In the genomic region with DNA sequence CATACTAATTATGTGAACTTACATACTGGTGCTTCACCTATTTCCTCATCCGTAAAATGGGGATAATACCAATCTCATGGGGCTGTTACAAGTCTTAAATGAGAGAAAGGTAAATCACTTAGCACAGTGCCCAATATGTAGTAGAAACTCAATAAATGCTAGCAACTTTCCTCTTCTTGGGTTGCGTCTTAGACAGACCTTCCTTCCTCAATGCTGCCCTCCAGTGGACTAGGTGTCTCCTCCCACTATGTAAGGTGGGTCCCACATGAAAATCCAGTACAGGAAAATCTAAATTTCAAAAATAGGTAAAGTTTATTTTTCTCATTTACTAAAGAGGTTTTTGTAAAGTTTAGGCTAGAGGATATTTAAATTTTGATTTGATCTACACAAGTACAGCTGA, we compare ENCODE assay signal across 8 cellular contexts. TPM values are rescaled to one million over a fixed set of nuclear protein-coding genes. Genes with fewer than 3 reads are reported as not detected.
A peak's percentile ranks its signal among the peaks of the same experiment; 100 is the strongest.
DNase-seq lines count a peak whose midpoint lies in the region; ATAC-seq and TF ChIP-seq lines count a peak whose summit lies in the region.

No MANE protein-coding gene starts in this region.

- TF ChIP-seq CTCF in body of pancreas (IDR thresholded peaks at IDR 0.05) (peak in 4 of 7 experiments; percentile 17 to 33 (median 22)), omental fat pad (IDR thresholded peaks at IDR 0.05) (no peak)

- H3K4me1 Mint-ChIP-seq in activated CD8-positive, alpha-beta memory T cell treated with anti-CD3 and anti-CD28 coated beads, Interleukin-2, amount 10 ng/mL, durations not matched to agents 7 days and 5 days: peaks cover 17% of the 10 kb centered on the region
- peaks cover 5% of the 10 kb centered on the region for H3K4me1 Mint-ChIP-seq in memory B cell

- H3K4me3 Mint-ChIP-seq in activated CD8-positive, alpha-beta memory T cell treated with anti-CD3 and anti-CD28 coated beads, Interleukin-2, amount 10 ng/mL, durations not matched to agents 7 days and 5 days: peak overlapping the region; percentile 53
- no peak overlapping the region for H3K4me3 Mint-ChIP-seq in memory B cell

- peaks cover 9% of the 10 kb centered on the region for H3K36me3 Mint-ChIP-seq in activated CD8-positive, alpha-beta memory T cell treated with anti-CD3 and anti-CD28 coated beads, Interleukin-2, amount 10 ng/mL, durations not matched to agents 7 days and 5 days
- peaks cover 5% of the 10 kb centered on the region for H3K36me3 Mint-ChIP-seq in memory B cell

- H3K9me3 ChIP-seq in body of pancreas: no peaks in the 10 kb centered on the region
- no peaks in the 10 kb centered on the region for H3K9me3 ChIP-seq in aorta (ENCODE audit: control insufficient read depth, low read length)

- no peaks in the 10 kb centered on the region for H3K36me3 ChIP-seq in body of pancreas (replicated peaks in 1 of 2; ENCODE audit: insufficient read depth in 1 of 2, low read depth in 2 of 2)
- peaks cover 0 to 2% of the 10 kb centered on the region in 2 donors for H3K36me3 ChIP-seq in aorta (ENCODE audit: control insufficient read depth in 1 of 2, insufficient read depth in 2 of 2, low read length in 1 of 2)

- H3K4me1 ChIP-seq in body of pancreas (no peaks in the 10 kb centered on the region), aorta (ENCODE audit: control insufficient read depth in 1 of 2, insufficient read depth in 2 of 2, low read length in 2 of 2) (no peaks in the 10 kb centered on the region)

- H3K4me3 ChIP-seq in body of pancreas (no peak overlapping the region), aorta (ENCODE audit: low read length in 2 of 2) (no peak overlapping the region)

- no peaks in the 10 kb centered on the region for H3K27me3 Mint-ChIP-seq in activated CD8-positive, alpha-beta memory T cell treated with anti-CD3 and anti-CD28 coated beads, Interleukin-2, amount 10 ng/mL, durations not matched to agents 7 days and 5 days
- no peaks in the 10 kb centered on the region for H3K27me3 Mint-ChIP-seq in memory B cell

- no peaks in the 10 kb centered on the region for H3K9me3 Mint-ChIP-seq in activated CD8-positive, alpha-beta memory T cell treated with anti-CD3 and anti-CD28 coated beads, Interleukin-2, amount 10 ng/mL, durations not matched to agents 7 days and 5 days (ENCODE audit: low read depth)
- no peaks in the 10 kb centered on the region for H3K9me3 Mint-ChIP-seq in memory B cell

- WGBS in body of pancreas, 2 donors: 73 to 88% methylated on average over 2 of the region's 2 CpGs
- WGBS in aorta, 2 donors: 65 to 90% methylated on average over 2 of the region's 2 CpGs

- H3K27ac ChIP-seq in body of pancreas (no peak overlapping the region), aorta (ENCODE audit: low read depth in 1 of 2, low read length in 2 of 2) (no peak overlapping the region)

- peak; percentile 67 for DNase-seq in activated CD8-positive, alpha-beta memory T cell treated with anti-CD3 and anti-CD28 coated beads, Interleukin-2, amount 10 ng/mL, durations not matched to agents 7 days and 5 days
- no peak for DNase-seq in activated CD8-positive, alpha-beta memory T cell treated with anti-CD3 and anti-CD28 coated beads, Interleukin-2, amount 50 U/mL, for 48 hours
- peak in 2 of 4 donors; percentile 22 to 23 for DNase-seq in body of pancreas
- peak; percentile 55 for DNase-seq in memory B cell (ENCODE audit: low spot score in 2 of 2)
- peak in 1 of 2 donors; percentile 59 for DNase-seq in aorta
- no peak for DNase-seq in omental fat pad (ENCODE audit: low spot score)

- no peak for TF ChIP-seq POLR2A in body of pancreas (IDR thresholded peaks at IDR 0.05)

- CTCF ChIA-PET in activated CD8-positive, alpha-beta memory T cell treated with anti-CD3 and anti-CD28 coated beads, Interleukin-2, amount 10 ng/mL, durations not matched to agents 7 days and 5 days (lab: Charles Lee): interaction anchor here (0.9 to 3.7 kb wide), 26 partner anchors 9 to 214 kb away, joined by 3 to 19 read pairs (median 4); no protein-coding TSS in a partner anchor

- H3K27me3 ChIP-seq in body of pancreas (no peaks in the 10 kb centered on the region), aorta (ENCODE audit: control insufficient read depth in 1 of 2, insufficient read depth in 2 of 2, low read length in 1 of 2) (no peaks in the 10 kb centered on the region)

- intact Hi-C loops in body of pancreas (cut with DNase I): no loop called here
- intact Hi-C loops in aorta (cut with DNase I): loop anchor here in 1 of 2 donors (10.0 kb wide), 1 partner anchor 78 kb away; no protein-coding TSS in a partner anchor

- H3K27ac Mint-ChIP-seq in activated CD8-positive, alpha-beta memory T cell treated with anti-CD3 and anti-CD28 coated beads, Interleukin-2, amount 10 ng/mL, durations not matched to agents 7 days and 5 days: peak overlapping the region; percentile 91
- no peak overlapping the region for H3K27ac Mint-ChIP-seq in memory B cell

- ATAC-seq in activated CD8-positive, alpha-beta memory T cell treated with anti-CD3 and anti-CD28 coated beads, Interleukin-2, amount 10 ng/mL, durations not matched to agents 7 days and 5 days: peak; percentile 97
- ATAC-seq in HG03354 (IDR thresholded peaks at IDR 0.05; ENCODE audit: poor library complexity, severe bottlenecking, unreplicated experiment): peak; percentile 60
- ATAC-seq in SK-N-SH treated with all-trans-retinoic acid at 6 μM for 48 hours: peak; percentile 85
- ATAC-seq in body of pancreas: no peak
- ATAC-seq in memory B cell (ENCODE audit: low read depth): peak; percentile 80
- ATAC-seq in aorta (ENCODE audit: low FRiP score): peak; percentile 71
- no peak for ATAC-seq in omental fat pad (ENCODE audit: low FRiP score)

TF ChIP-seq in SK-N-SH treated with all-trans-retinoic acid at 6 μM for 48 hours, 23 proteins besides CTCF, POLR2A, EP300 and RAD21:
- TF ChIP-seq ARNTL (CRISPR knock-in tag; IDR thresholded peaks at IDR 0.05; ENCODE audit: borderline replicate concordance, low read depth) (no peak), GLIS3 (CRISPR knock-in tag; IDR thresholded peaks at IDR 0.05) (no peak), ZNF8 (CRISPR knock-in tag; IDR thresholded peaks at IDR 0.05) (no peak), SNAI2 (CRISPR knock-in tag; IDR thresholded peaks at IDR 0.05) (no peak)

RNA-seq across cellular contexts. Expression of gene ZDHHC9, which starts 20.6 kb away (rescaled TPM):
- 1 to 10 TPM; 5.5 to 7.3 TPM for total RNA-seq in activated CD8-positive, alpha-beta memory T cell treated with anti-CD3 and anti-CD28 coated beads, Interleukin-2, amount 10 ng/mL, durations not matched to agents 7 days and 5 days
- total RNA-seq in body of pancreas: 10 to 100 TPM; 12.7 to 12.9 TPM
- 10 to 100 TPM; 21.3 to 24.0 TPM for total RNA-seq in aorta
- 1 to 10 TPM; 4.3 to 5.4 TPM for polyA plus RNA-seq in aorta
- total RNA-seq in omental fat pad: 10 to 100 TPM; 29.9 to 58.7 (median 45.2) TPM

RNA-seq across cellular contexts. Expression of gene SASH3, which starts 43.4 kb away (rescaled TPM):
- total RNA-seq in activated CD8-positive, alpha-beta memory T cell treated with anti-CD3 and anti-CD28 coated beads, Interleukin-2, amount 10 ng/mL, durations not matched to agents 7 days and 5 days: 100 to 1,000 TPM; 231 to 248 TPM
- total RNA-seq in body of pancreas: 1 to 10 TPM; 3.6 TPM
- 10 to 100 TPM; 12.7 to 16.1 TPM for total RNA-seq in aorta
- polyA plus RNA-seq in aorta: 1 to 10 TPM in 1 of 2 donors, under 1 TPM in 1; 0.90 to 8.4 TPM
- total RNA-seq in omental fat pad: 10 to 100 TPM in 3 of 4 donors, 1 to 10 TPM in 1; 9.4 to 26.7 (median 20.6) TPM

Comparison
In these comparisons a context has a peak if more than half of its experiments do, and no peak if none do; other contexts are left out.
1. DNase-seq: peak in activated CD8-positive, alpha-beta memory T cell treated with anti-CD3 and anti-CD28 coated beads, Interleukin-2, amount 10 ng/mL, durations not matched to agents 7 days and 5 days (single experiment) and memory B cell (2 of 2); none in activated CD8-positive, alpha-beta memory T cell treated with anti-CD3 and anti-CD28 coated beads, Interleukin-2, amount 50 U/mL, for 48 hours (single experiment) and omental fat pad (single experiment).
2. ATAC-seq: peak in activated CD8-positive, alpha-beta memory T cell treated with anti-CD3 and anti-CD28 coated beads, Interleukin-2, amount 10 ng/mL, durations not matched to agents 7 days and 5 days (single experiment), HG03354 (single experiment), SK-N-SH treated with all-trans-retinoic acid at 6 μM for 48 hours (single experiment), memory B cell (single experiment) and aorta (single experiment); none in body of pancreas (single experiment) and omental fat pad (single experiment).
3. CTCF ChIP-seq: peak in body of pancreas (4 of 7); none in omental fat pad (0 of 3).
4. RNA of gene SASH3, which starts 43.4 kb away (total RNA-seq): 231 to 248 TPM in activated CD8-positive, alpha-beta memory T cell treated with anti-CD3 and anti-CD28 coated beads, Interleukin-2, amount 10 ng/mL, durations not matched to agents 7 days and 5 days; 9.4 to 26.7 TPM in omental fat pad, 12.7 to 16.1 TPM in aorta and 3.6 TPM in body of pancreas; every median in the first group is over 4 times any median in the second.